ENCODE assay signal across 21 cellular contexts in genomic region chr2:19299522-19299921, GRCh38. TPM values are rescaled to one million over a fixed set of nuclear protein-coding genes. Genes with fewer than 3 reads are reported as not detected.
DNase-seq lines count a peak whose midpoint lies in the region; ATAC-seq and TF ChIP-seq lines count a peak whose summit lies in the region.
"Had no signal": no experiment of that assay in that cellular context is flagged by ENCODE, and none has a peak within 500 bp of the region (broad histone marks: within the 10 kb centered on the region; RNA-seq: fewer than 3 reads in every experiment).

No MANE protein-coding gene starts in this region.

- no peak overlapping the region for H3K27ac Mint-ChIP-seq in activated CD4-positive, alpha-beta T cell treated with anti-CD3 and anti-CD28 coated beads, Interleukin-2, amount 10 ng/mL, durations not matched to agents 24 days and 14 days
- H3K27ac Mint-ChIP-seq: CD14-positive monocyte had no signal

- H3K27me3 ChIP-seq in BJ (ENCODE audit: control insufficient read depth, insufficient read depth, low read length) (no peaks in the 10 kb centered on the region), PC-3 (ENCODE audit: low read length) (no peaks in the 10 kb centered on the region), dorsolateral prefrontal cortex (no peaks in the 10 kb centered on the region)
- H3K27me3 ChIP-seq: SJSA1 had no signal

- ATAC-seq in PC-3, result peak; percentile 37; the same call in 1 of the 2 replicates
- ATAC-seq in HG02885 (IDR thresholded peaks at IDR 0.05; ENCODE audit: poor library complexity, unreplicated experiment), result no peak
- ATAC-seq: K562 had no signal

- no peaks in the 10 kb centered on the region for H3K4me1 ChIP-seq in PC-3 (ENCODE audit: insufficient read depth, low read length)
- H3K4me1 ChIP-seq: A549, SJSA1 had no signal

- no peaks in the 10 kb centered on the region for H3K79me2 ChIP-seq in PC-3 (ENCODE audit: low read length)

- no TSS peak for BruUV-seq in PC-3 (replicated peaks; lab: Mats Ljungman, UMichigan)

- H3F3A ChIP-seq in PC-3 (ENCODE audit: low read length, unreplicated experiment), result no peaks in the 10 kb centered on the region

- no peak overlapping the region for H3K4me2 ChIP-seq in PC-3 (ENCODE audit: low read length)
- H3K4me2 ChIP-seq: A549 had no signal

- H3K36me3 ChIP-seq in BJ (ENCODE audit: control insufficient read depth, insufficient read depth, low read length) (no peaks in the 10 kb centered on the region), PC-3 (ENCODE audit: low read depth, low read length) (no peaks in the 10 kb centered on the region)
- H3K36me3 ChIP-seq: SJSA1 had no signal

- no peak overlapping the region for H3K27ac ChIP-seq in PC-3 (ENCODE audit: low read length)
- no peak overlapping the region for H3K27ac ChIP-seq in dorsolateral prefrontal cortex
- H3K27ac ChIP-seq: A549, RWPE1, SJSA1 had no signal

- H4K20me1 ChIP-seq in PC-3 (ENCODE audit: low read length), result no peaks in the 10 kb centered on the region

- H3K9me3 Mint-ChIP-seq in activated CD4-positive, alpha-beta T cell treated with anti-CD3 and anti-CD28 coated beads, Interleukin-2, amount 10 ng/mL, durations not matched to agents 24 days and 14 days, result no peaks in the 10 kb centered on the region

- no peak overlapping the region for H3K4me3 Mint-ChIP-seq in activated CD4-positive, alpha-beta T cell treated with anti-CD3 and anti-CD28 coated beads, Interleukin-2, amount 10 ng/mL, durations not matched to agents 24 days and 14 days
- H3K4me3 Mint-ChIP-seq: CD14-positive monocyte had no signal

- H3K9me2 ChIP-seq in PC-3 (replicated peaks; ENCODE audit: low read length), result no peaks in the 10 kb centered on the region

- no peak overlapping the region for H2AFZ ChIP-seq in PC-3 (ENCODE audit: low read length)

- H3K27me3 Mint-ChIP-seq in activated CD4-positive, alpha-beta T cell treated with anti-CD3 and anti-CD28 coated beads, Interleukin-2, amount 10 ng/mL, durations not matched to agents 24 days and 14 days, result no peaks in the 10 kb centered on the region

- no peaks in the 10 kb centered on the region for H3K9me3 ChIP-seq in PC-3 (ENCODE audit: low read length)
- H3K9me3 ChIP-seq: SJSA1 had no signal

- intact Hi-C loops in PC-3 (cut with micrococcal nuclease) (no loop called here), dorsolateral prefrontal cortex (cut with DNase I) (no loop called here)
- intact Hi-C loops in activated CD4-positive, alpha-beta T cell treated with anti-CD3 and anti-CD28 coated beads, Interleukin-2, amount 10 ng/mL, durations not matched to agents 24 days and 14 days (cut with micrococcal nuclease), result no loop called here

- no peaks in the 10 kb centered on the region for H3K36me3 Mint-ChIP-seq in activated CD4-positive, alpha-beta T cell treated with anti-CD3 and anti-CD28 coated beads, Interleukin-2, amount 10 ng/mL, durations not matched to agents 24 days and 14 days (ENCODE audit: low read depth)
- H3K36me3 Mint-ChIP-seq: CD14-positive monocyte had no signal

- no peak overlapping the region for H3K9ac ChIP-seq in PC-3 (ENCODE audit: low read length)

- POLR2A ChIA-PET in BJ (lab: Charles Lee), result no interaction called here
- POLR2A ChIA-PET in PC-3 (lab: Charles Lee; ENCODE audit: unreplicated experiment), result interaction anchor here (0.6 kb wide), 1 partner anchor 48 kb away, joined by 6 read pairs; no protein-coding TSS in a partner anchor

- no peak overlapping the region for H3K4me3 ChIP-seq in BJ (ENCODE audit: low read depth, low read length)
- no peak overlapping the region for H3K4me3 ChIP-seq in PC-3 (ENCODE audit: low read length)
- H3K4me3 ChIP-seq in fibroblast of villous mesenchyme (ENCODE audit: low read depth, low read length), result no peak overlapping the region
- H3K4me3 ChIP-seq in dorsolateral prefrontal cortex, result no peak overlapping the region
- H3K4me3 ChIP-seq: A549, K562, SJSA1 had no signal

- DNase-seq in BJ (ENCODE audit: low read depth), result peak; percentile 9
- no peak for DNase-seq in PC-3
- DNase-seq in fibroblast of villous mesenchyme (ENCODE audit: low read depth), result peak; percentile 85
- peak; percentile 45 for DNase-seq in myocyte (ENCODE audit: low read depth)
- DNase-seq in dorsolateral prefrontal cortex, result no peak
- no peak for DNase-seq in activated CD4-positive, alpha-beta T cell treated with anti-CD3 and anti-CD28 coated beads, Interleukin-2, amount 10 ng/mL, durations not matched to agents 24 days and 14 days
- DNase-seq: COR-L47; DMS153; H7; MV-4-11; NCI-H187 treated with DMSO at 0.1 percent for 48 hours; NCI-H345; NCI-H69; NK-92 treated with Interleukin-12 subunit alpha and Interleukin-12 subunit beta, amount 100 ng/mL, for 24 hours; OCI-M1 had no signal

- no peaks in the 10 kb centered on the region for H3K4me1 Mint-ChIP-seq in activated CD4-positive, alpha-beta T cell treated with anti-CD3 and anti-CD28 coated beads, Interleukin-2, amount 10 ng/mL, durations not matched to agents 24 days and 14 days
- H3K4me1 Mint-ChIP-seq: CD14-positive monocyte had no signal

- TF ChIP-seq CTCF in BJ (IDR thresholded peaks at IDR 0.05; ENCODE audit: insufficient read depth, low read depth, low read length) (no peak), PC-3 (conservative IDR thresholded peaks at IDR 0.05; ENCODE audit: low read depth, low read length) (no peak), fibroblast of villous mesenchyme (IDR thresholded peaks at IDR 0.05; ENCODE audit: insufficient read depth, low read depth, low read length) (no peak), dorsolateral prefrontal cortex (IDR thresholded peaks at IDR 0.05 in 54 of 56, conservative IDR thresholded peaks at IDR 0.05 in 2 of 56; ENCODE audit: low read depth in 1 of 56, partially characterized antibody in 56 of 56) (no peak)

- CTCF ChIA-PET in BJ (lab: Yijun Ruan, JAX) (interaction anchor here (0.9 to 1.0 kb wide), 2 partner anchors 9 to 12 kb away, joined by 3 read pairs; no protein-coding TSS in a partner anchor), PC-3 (lab: Charles Lee) (interaction anchor here (0.6 kb wide), 1 partner anchor 336 kb away, joined by 4 read pairs; no protein-coding TSS in a partner anchor)

RNA-seq across cellular contexts. Expression of gene OSR1, which starts 58.9 kb away (rescaled TPM):
- 4.3 and 6.7 TPM in 2 replicates for polyA plus RNA-seq in BJ (2011; rRNA removed)
- 2.6 TPM in 2 replicates for polyA minus RNA-seq in BJ (2011; rRNA and poly(A)+ RNA removed)
- total RNA-seq in PC-3 (2014; rRNA removed), result 30.6 and 33.5 TPM in 2 replicates
- 2.2 and 4.5 TPM in 2 replicates for total RNA-seq in fibroblast of villous mesenchyme
- 2.5 TPM in 2 replicates for total RNA-seq in myocyte
- 1.7 TPM for polyA plus RNA-seq in myocyte (2012)
- total RNA-seq in dorsolateral prefrontal cortex, result 10 to 100 TPM in 2 of 120 experiments, 1 to 10 TPM in 62, under 1 TPM in 52, not detected in 4; 0.20 to 10.9 (median 1.1) TPM
- not detected in 2 replicates for total RNA-seq in activated CD4-positive, alpha-beta T cell treated with anti-CD3 and anti-CD28 coated beads, Interleukin-2, amount 10 ng/mL, durations not matched to agents 24 days and 14 days
- total RNA-seq: H7, K562 had no signal
- polyA plus RNA-seq: CD14-positive monocyte, K562 had no signal

Comparison
In these comparisons a context has a peak if more than half of its experiments do, and no peak if none do; other contexts are left out.
1. DNase-seq: peak in BJ (single experiment), fibroblast of villous mesenchyme (single experiment) and myocyte (single experiment); none in PC-3 (single experiment), dorsolateral prefrontal cortex (0 of 10) and activated CD4-positive, alpha-beta T cell treated with anti-CD3 and anti-CD28 coated beads, Interleukin-2, amount 10 ng/mL, durations not matched to agents 24 days and 14 days (single experiment).